12 cellular contexts compared by ENCODE assay signal in the genomic region with DNA sequence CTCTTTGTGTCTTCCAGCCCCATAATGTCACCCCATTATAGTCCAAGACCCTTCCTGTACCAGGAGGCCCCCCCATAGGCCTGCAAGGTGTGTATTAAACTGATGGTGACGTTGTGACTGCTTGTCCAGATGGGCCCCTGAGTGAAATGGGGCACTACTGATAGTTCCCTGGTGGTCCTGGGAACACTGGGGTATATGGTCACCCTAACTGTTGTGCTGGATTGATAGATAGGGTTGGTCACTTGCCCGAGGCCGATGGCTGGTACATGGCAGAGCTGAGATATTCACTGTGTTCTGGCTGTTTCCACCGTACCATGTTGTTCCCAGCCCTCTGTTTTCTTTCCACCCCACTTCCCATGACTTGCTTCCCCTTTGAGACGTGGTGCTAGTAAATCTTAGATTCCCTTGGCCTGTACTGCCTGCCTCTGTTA. TPM values are rescaled to one million over a fixed set of nuclear protein-coding genes. Genes with fewer than 3 reads are reported as not detected.
DNase-seq lines count a peak whose midpoint lies in the region; ATAC-seq, FAIRE-seq and TF ChIP-seq lines count a peak whose summit lies in the region.
"Had no signal": no experiment of that assay in that cellular context is flagged by ENCODE, and none has a peak within 500 bp of the region (broad histone marks: within the 10 kb centered on the region; RNA-seq: fewer than 3 reads in every experiment).

No MANE protein-coding gene starts in this region.

- no peak overlapping the region for H3K4ac ChIP-seq in H1 (replicated peaks; ENCODE audit: insufficient read length, low read depth, low read length)

- no peak for TF ChIP-seq EP300 in H1 (IDR thresholded peaks at IDR 0.05; ENCODE audit: borderline replicate concordance in 1 of 2, low read depth in 2 of 2, low read length in 2 of 2)

- peak; percentile 13 to 38; a peak in 2 of 3 replicates for TF ChIP-seq POLR2A in H1 (IDR thresholded peaks at IDR 0.05; ENCODE audit: control extremely low read depth in 1 of 2, low read depth in 2 of 2, low read length in 2 of 2)

- H2BK20ac ChIP-seq in H1 (ENCODE audit: low read length): no peak overlapping the region

- H4K20me1 ChIP-seq in H1 (replicated peaks in 1 of 2; ENCODE audit: control insufficient read depth in 1 of 2, insufficient read depth in 2 of 2, low read length in 2 of 2) (peaks cover 2 to 19% of the 10 kb centered on the region in 2 experiments), GM23338 (replicated peaks; ENCODE audit: insufficient read depth) (peaks cover 7% of the 10 kb centered on the region)

- no peak overlapping the region for H2BK12ac ChIP-seq in H1 (ENCODE audit: low read depth, low read length)

- H3K14ac ChIP-seq in H1 (ENCODE audit: insufficient read length): no peak overlapping the region

- no peak overlapping the region for H3K4me3 Mint-ChIP-seq in activated naive CD4-positive, alpha-beta T cell treated with anti-CD3 and anti-CD28 coated beads for 36 hours
- no peak overlapping the region for H3K4me3 Mint-ChIP-seq in GM23338
- H3K4me3 Mint-ChIP-seq: effector memory CD8-positive, alpha-beta T cell; T-cell had no signal

- H2AK5ac ChIP-seq in H1 (ENCODE audit: low read depth, low read length): 0 out of 2 replicates have a peak overlapping the region, but pooled peaks have one; percentile 42

- H3K9me3 Mint-ChIP-seq in activated naive CD4-positive, alpha-beta T cell treated with anti-CD3 and anti-CD28 coated beads for 36 hours: no peaks in the 10 kb centered on the region
- H3K9me3 Mint-ChIP-seq in GM23338: no peaks in the 10 kb centered on the region
- H3K9me3 Mint-ChIP-seq: effector memory CD8-positive, alpha-beta T cell; T-cell had no signal

- H3K79me2 ChIP-seq in H1 (ENCODE audit: control insufficient read depth in 1 of 2, insufficient read depth in 2 of 2, low read length in 2 of 2): no peaks in the 10 kb centered on the region
- no peaks in the 10 kb centered on the region for H3K79me2 ChIP-seq in GM23338 (replicated peaks; ENCODE audit: insufficient read depth)

- H4K5ac ChIP-seq in H1 (ENCODE audit: insufficient read length, low read depth, low read length): no peak overlapping the region

- no peak for TF ChIP-seq CTCF in H1 (IDR thresholded peaks at IDR 0.05; ENCODE audit: control extremely low read depth in 1 of 3, insufficient read depth in 1 of 3, low read depth in 1 of 3, low read length in 3 of 3)
- TF ChIP-seq CTCF in GM23338 (conservative IDR thresholded peaks at IDR 0.05; ENCODE audit: low read depth in 2 of 2): no peak

- H3K27ac Mint-ChIP-seq in activated naive CD4-positive, alpha-beta T cell treated with anti-CD3 and anti-CD28 coated beads for 36 hours: peak overlapping the region; percentile 4
- no peak overlapping the region for H3K27ac Mint-ChIP-seq in GM23338

- peaks cover 22% of the 10 kb centered on the region for H3K36me3 Mint-ChIP-seq in activated naive CD4-positive, alpha-beta T cell treated with anti-CD3 and anti-CD28 coated beads for 36 hours (ENCODE audit: low read depth)
- H3K36me3 Mint-ChIP-seq in GM23338 (ENCODE audit: low read depth): peaks cover 62% of the 10 kb centered on the region

- H3K9me3 ChIP-seq in H1 (ENCODE audit: insufficient read depth in 2 of 2, low read depth in 1 of 2, low read length in 1 of 2): no peaks in the 10 kb centered on the region
- H3K9me3 ChIP-seq: heart right ventricle, suprapubic skin had no signal

- POLR2A ChIA-PET in H1 (lab: Charles Lee; ENCODE audit: partially characterized antibody): interaction anchor here (1.0 to 2.1 kb wide), 4 partner anchors 38 to 46 kb away, joined by 3 to 4 read pairs (median 4); partner anchors contain the start of genes DNAJC7 and ODAD4

- intact Hi-C loops in activated naive CD4-positive, alpha-beta T cell treated with anti-CD3 and anti-CD28 coated beads for 36 hours (cut with micrococcal nuclease): no loop called here

- no peak overlapping the region for H2BK120ac ChIP-seq in H1 (replicated peaks; ENCODE audit: low read depth, low read length)

- H3K27me3 ChIP-seq in H1 (replicated peaks in 1 of 4; ENCODE audit: control insufficient read depth in 3 of 4, extremely low read depth in 1 of 4, insufficient read depth in 3 of 4, low read length in 3 of 4): no peaks in the 10 kb centered on the region
- no peaks in the 10 kb centered on the region for H3K27me3 ChIP-seq in GM23338 (ENCODE audit: insufficient read depth)
- H3K27me3 ChIP-seq: heart right ventricle, suprapubic skin had no signal

- H3K4me1 Mint-ChIP-seq in activated naive CD4-positive, alpha-beta T cell treated with anti-CD3 and anti-CD28 coated beads for 36 hours (ENCODE audit: low read depth): peaks cover 33% of the 10 kb centered on the region
- H3K4me1 Mint-ChIP-seq in GM23338: peaks cover 6% of the 10 kb centered on the region

- TF ChIP-seq RAD21 in H1 (IDR thresholded peaks at IDR 0.05 in 1 of 2, conservative IDR thresholded peaks at IDR 0.05 in 1 of 2; ENCODE audit: low read depth in 2 of 2, low read length in 2 of 2): no peak

- H3K9ac ChIP-seq in H1 (replicated peaks in 1 of 4; ENCODE audit: extremely low read depth in 1 of 4, low read depth in 3 of 4, low read length in 3 of 4): no peak overlapping the region

- no peak for DNase-seq in activated naive CD4-positive, alpha-beta T cell treated with anti-CD3 and anti-CD28 coated beads for 36 hours
- DNase-seq in activated naive CD4-positive, alpha-beta T cell treated with anti-CD3 and anti-CD28 coated beads, Interleukin-2, amount 50 U/mL, for 16 hours: no peak
- DNase-seq in H1 (ENCODE audit: low read depth in 1 of 2, low spot score in 2 of 2): no peak
- DNase-seq in NCI-H345 treated with DMSO at 0.1 percent for 48 hours (lab: John Stamatoyannopoulos, UW; ENCODE audit: unreplicated experiment): no peak
- no peak for DNase-seq in GM23338 (ENCODE audit: low spot score)
- DNase-seq: effector memory CD8-positive, alpha-beta T cell; heart right ventricle; PC-3; stimulated activated CD4-positive, alpha-beta T cell treated with anti-CD3 and anti-CD28 coated beads, Interleukin-4, amount 100 ng/mL, for 4 hours; T-cell had no signal

- peaks cover 7% of the 10 kb centered on the region; the same call in 1 of the 2 replicates for H3K23me2 ChIP-seq in H1 (ENCODE audit: low read depth, low read length)

- H3F3A ChIP-seq in GM23338 (replicated peaks; ENCODE audit: low read depth): peaks cover 23% of the 10 kb centered on the region

- H3K79me1 ChIP-seq in H1 (ENCODE audit: low read depth, low read length): peaks cover 3% of the 10 kb centered on the region; the same call in 1 of the 2 replicates

- WGBS in H1 (ENCODE audit: extremely low coverage in 1 of 2, insufficient coverage in 1 of 2, insufficient read length in 1 of 2, insufficient replicate concordance in 2 of 2, low coverage in 1 of 2, low lambda C conversion rate in 2 of 2, missing lambda C conversion rate in 1 of 2), 2 experiments: 91% methylated on average over 5 of the region's 5 CpGs; no CpG with 5 or more reads in 1 of the 2 experiments

- no peaks in the 10 kb centered on the region for H3K9me2 ChIP-seq in GM23338 (ENCODE audit: insufficient read depth)

- H3K27me3 Mint-ChIP-seq in activated naive CD4-positive, alpha-beta T cell treated with anti-CD3 and anti-CD28 coated beads for 36 hours (ENCODE audit: low read depth): no peaks in the 10 kb centered on the region
- H3K27me3 Mint-ChIP-seq in GM23338 (ENCODE audit: insufficient read depth, low read depth, poor library complexity): peaks cover 7% of the 10 kb centered on the region
- H3K27me3 Mint-ChIP-seq: effector memory CD8-positive, alpha-beta T cell; T-cell had no signal

- peaks cover 0 to 6% (median 4%) of the 10 kb centered on the region in 4 experiments; a peak in 5 of 7 replicates for H3K4me1 ChIP-seq in H1 (replicated peaks in 1 of 4; ENCODE audit: control insufficient read depth in 3 of 4, insufficient read depth in 4 of 4, low read length in 3 of 4)
- peaks cover 6% of the 10 kb centered on the region; the same call in 1 of the 2 replicates for H3K4me1 ChIP-seq in GM23338 (ENCODE audit: insufficient read depth)

- H4K8ac ChIP-seq in H1 (ENCODE audit: extremely low read depth, insufficient read depth, low read length): peak overlapping the region; percentile 14; the same call in 1 of the 2 replicates

- no peak overlapping the region for H3K27ac ChIP-seq in H1 (ENCODE audit: low read depth, low read length)
- H3K27ac ChIP-seq in temporal lobe (ENCODE audit: low read depth, low read length): peak overlapping the region; percentile 82
- H3K27ac ChIP-seq in GM23338 (ENCODE audit: low read depth): no peak overlapping the region
- H3K27ac ChIP-seq: heart right ventricle, suprapubic skin had no signal

- H2BK5ac ChIP-seq in H1 (ENCODE audit: low read depth, low read length): peak overlapping the region; percentile 66; the same call in 1 of the 2 replicates

- no peak for ATAC-seq in GM23338
- ATAC-seq: effector memory CD8-positive, alpha-beta T cell; heart right ventricle; PC-3; T-cell had no signal

- no peak overlapping the region for H2BK15ac ChIP-seq in H1 (ENCODE audit: low read length)

- no peak overlapping the region for H3K18ac ChIP-seq in H1 (ENCODE audit: extremely low read depth, low read length)

- H3K36me3 ChIP-seq in H1 (ENCODE audit: control insufficient read depth in 2 of 4, insufficient read depth in 4 of 4, low read length in 3 of 4) (peaks cover 16 to 41% (median 38%) of the 10 kb centered on the region in 4 experiments), GM23338 (ENCODE audit: insufficient read depth) (peaks cover 17% of the 10 kb centered on the region; the same call in 1 of the 2 replicates)

- no peak overlapping the region for H3K4me3 ChIP-seq in H1 (ENCODE audit: extremely low read depth in 1 of 4, insufficient read depth in 2 of 4, low read depth in 3 of 4, low read length in 4 of 4)
- H3K4me3 ChIP-seq in GM23338: no peak overlapping the region
- H3K4me3 ChIP-seq: heart right ventricle, suprapubic skin had no signal

- no peak for FAIRE-seq in H1 (lab: Jason Lieb, UNC)

- CTCF ChIA-PET in activated naive CD4-positive, alpha-beta T cell treated with anti-CD3 and anti-CD28 coated beads for 36 hours (lab: Charles Lee): no interaction called here
- CTCF ChIA-PET in H1 (lab: Charles Lee; ENCODE audit: partially characterized antibody): no interaction called here

- H4K91ac ChIP-seq in H1 (replicated peaks; ENCODE audit: insufficient read length, low read length): no peak overlapping the region

- H3K4me2 ChIP-seq in H1 (ENCODE audit: insufficient read depth in 1 of 2, low read depth in 2 of 2, low read length in 2 of 2) (no peak overlapping the region), GM23338 (no peak overlapping the region)

- no peak overlapping the region for H2AFZ ChIP-seq in H1 (ENCODE audit: low read length)
- H2AFZ ChIP-seq in GM23338: no peak overlapping the region

- H3K56ac ChIP-seq in H1 (replicated peaks; ENCODE audit: insufficient read length, low read depth, low read length): no peak overlapping the region

- no peak overlapping the region for H3K23ac ChIP-seq in H1 (ENCODE audit: insufficient read length)

RNA-seq across cellular contexts. Expression of gene CNP, which starts 4.3 kb away (rescaled TPM):
- 10 to 100 TPM; 58.4 to 59.1 TPM for total RNA-seq in activated naive CD4-positive, alpha-beta T cell treated with anti-CD3 and anti-CD28 coated beads for 36 hours
- total RNA-seq in H1 (2021; fragmentation: NEBNext Ultra II Directional; extraction: Animal tissue kit (Norgen Biotek cat#: 25700)): 60.6 and 64.2 TPM in 2 replicates
- polyA plus RNA-seq in H1 (2011; rRNA removed): 21.9 and 43.3 TPM in 2 replicates
- 31.8 TPM for polyA plus RNA-seq in H1 (2011; cell fraction: cytosol; rRNA removed)
- polyA plus RNA-seq in H1 (2011; cell fraction: nucleus; rRNA removed): 43.7 TPM
- 33.1 to 53.1 TPM (median 45.5 TPM) in 4 replicates for polyA plus RNA-seq in H1 (2012, experiment 1 of 2)
- polyA plus RNA-seq in H1 (2012, experiment 2 of 2): 41.2 TPM
- polyA plus RNA-seq in H1 (2013, experiment 1 of 2): 29.7 TPM
- polyA plus RNA-seq in H1 (2013, experiment 2 of 2): 28.7 TPM
- 77.8 and 84.7 TPM in 2 replicates for polyA minus RNA-seq in H1 (2011; rRNA and poly(A)+ RNA removed)
- polyA minus RNA-seq in H1 (2011; cell fraction: cytosol; rRNA and poly(A)+ RNA removed): 41.2 TPM
- polyA minus RNA-seq in H1 (2011; cell fraction: nucleus; rRNA and poly(A)+ RNA removed): 33.4 TPM
- 39.8 TPM for total RNA-seq in temporal lobe
- total RNA-seq in GM23338 (2014; rRNA removed; shearing (Covaris generic)): 40.3 and 47.8 TPM in 2 replicates
- polyA plus RNA-seq in GM23338 (2016; fragmentation: Nextera tagmentation; extraction: Ambion mirVana): 28.3 and 30.8 TPM in 2 replicates

RNA-seq across cellular contexts. Expression of gene ODAD4, which starts 40.5 kb away (rescaled TPM):
- total RNA-seq in activated naive CD4-positive, alpha-beta T cell treated with anti-CD3 and anti-CD28 coated beads for 36 hours: under 1 TPM; 0.55 to 0.79 TPM
- total RNA-seq in H1 (2021; fragmentation: NEBNext Ultra II Directional; extraction: Animal tissue kit (Norgen Biotek cat#: 25700)): 1.3 TPM in 2 replicates
- 0.41 and 0.48 TPM in 2 replicates for polyA plus RNA-seq in H1 (2011; rRNA removed)
- 1.2 TPM for polyA plus RNA-seq in H1 (2011; cell fraction: cytosol; rRNA removed)
- polyA plus RNA-seq in H1 (2011; cell fraction: nucleus; rRNA removed): 1.1 TPM
- 1.3 to 1.6 TPM (median 1.5 TPM) in 4 replicates for polyA plus RNA-seq in H1 (2012, experiment 1 of 2)
- polyA plus RNA-seq in H1 (2012, experiment 2 of 2): 0.42 TPM
- polyA plus RNA-seq in H1 (2013, experiment 1 of 2): 1.1 TPM
- 0.87 TPM for polyA plus RNA-seq in H1 (2013, experiment 2 of 2)
- polyA minus RNA-seq in H1 (2011; rRNA and poly(A)+ RNA removed): 1.5 and 2.0 TPM in 2 replicates
- polyA minus RNA-seq in H1 (2011; cell fraction: cytosol; rRNA and poly(A)+ RNA removed): 0.95 TPM
- polyA minus RNA-seq in H1 (2011; cell fraction: nucleus; rRNA and poly(A)+ RNA removed): 2.6 TPM
- total RNA-seq in temporal lobe: 1.7 TPM
- 0.12 and 1.8 TPM in 2 replicates for total RNA-seq in GM23338 (2014; rRNA removed; shearing (Covaris generic))
- 0.54 and 1.7 TPM in 2 replicates for polyA plus RNA-seq in GM23338 (2016; fragmentation: Nextera tagmentation; extraction: Ambion mirVana)

RNA-seq across cellular contexts. Expression of gene DNAJC7, which starts 46.3 kb away (rescaled TPM):
- 10 to 100 TPM; 74.5 to 76.3 TPM for total RNA-seq in activated naive CD4-positive, alpha-beta T cell treated with anti-CD3 and anti-CD28 coated beads for 36 hours
- total RNA-seq in H1 (2021; fragmentation: NEBNext Ultra II Directional; extraction: Animal tissue kit (Norgen Biotek cat#: 25700)): 129 and 148 TPM in 2 replicates
- 21.6 and 31.0 TPM in 2 replicates for polyA plus RNA-seq in H1 (2011; rRNA removed)
- 45.3 TPM for polyA plus RNA-seq in H1 (2011; cell fraction: cytosol; rRNA removed)
- polyA plus RNA-seq in H1 (2011; cell fraction: nucleus; rRNA removed): 36.9 TPM
- polyA plus RNA-seq in H1 (2012, experiment 1 of 2): 142 to 161 TPM (median 147 TPM) in 4 replicates
- polyA plus RNA-seq in H1 (2012, experiment 2 of 2): 32.5 TPM
- 109 TPM for polyA plus RNA-seq in H1 (2013, experiment 1 of 2)
- 105 TPM for polyA plus RNA-seq in H1 (2013, experiment 2 of 2)
- polyA minus RNA-seq in H1 (2011; rRNA and poly(A)+ RNA removed): 77.7 and 86.8 TPM in 2 replicates
- 44.3 TPM for polyA minus RNA-seq in H1 (2011; cell fraction: cytosol; rRNA and poly(A)+ RNA removed)
- polyA minus RNA-seq in H1 (2011; cell fraction: nucleus; rRNA and poly(A)+ RNA removed): 95.7 TPM
- total RNA-seq in temporal lobe: 63.2 TPM
- total RNA-seq in GM23338 (2014; rRNA removed; shearing (Covaris generic)): 119 and 139 TPM in 2 replicates
- polyA plus RNA-seq in GM23338 (2016; fragmentation: Nextera tagmentation; extraction: Ambion mirVana): 136 and 141 TPM in 2 replicates

RNA-seq across cellular contexts. Expression of gene NKIRAS2, which starts 49.0 kb away (rescaled TPM):
- total RNA-seq in activated naive CD4-positive, alpha-beta T cell treated with anti-CD3 and anti-CD28 coated beads for 36 hours: 10 to 100 TPM; 12.4 to 13.2 TPM
- total RNA-seq in H1 (2021; fragmentation: NEBNext Ultra II Directional; extraction: Animal tissue kit (Norgen Biotek cat#: 25700)): 31.1 and 34.5 TPM in 2 replicates
- polyA plus RNA-seq in H1 (2011; rRNA removed) (51.1 and 59.7 TPM in 2 replicates), GM23338 (2016; fragmentation: Nextera tagmentation; extraction: Ambion mirVana) (31.3 and 31.7 TPM in 2 replicates)
- polyA plus RNA-seq in H1 (2011; cell fraction: cytosol; rRNA removed): 48.5 TPM
- polyA plus RNA-seq in H1 (2011; cell fraction: nucleus; rRNA removed): 37.1 TPM
- polyA plus RNA-seq in H1 (2012, experiment 1 of 2): 32.8 to 37.6 TPM (median 36.5 TPM) in 4 replicates
- polyA plus RNA-seq in H1 (2012, experiment 2 of 2): 31.9 TPM
- 32.6 TPM for polyA plus RNA-seq in H1 (2013, experiment 1 of 2)
- polyA plus RNA-seq in H1 (2013, experiment 2 of 2): 33.2 TPM
- polyA minus RNA-seq in H1 (2011; rRNA and poly(A)+ RNA removed): 32.4 and 37.8 TPM in 2 replicates
- 20.8 TPM for polyA minus RNA-seq in H1 (2011; cell fraction: cytosol; rRNA and poly(A)+ RNA removed)
- 21.5 TPM for polyA minus RNA-seq in H1 (2011; cell fraction: nucleus; rRNA and poly(A)+ RNA removed)
- 31.7 TPM for total RNA-seq in temporal lobe
- total RNA-seq in GM23338 (2014; rRNA removed; shearing (Covaris generic)): 42.5 and 52.9 TPM in 2 replicates

RNA-seq across cellular contexts. Expression of gene ACLY, which starts 52.2 kb away (rescaled TPM):
- total RNA-seq in activated naive CD4-positive, alpha-beta T cell treated with anti-CD3 and anti-CD28 coated beads for 36 hours: 100 to 1,000 TPM; 153 to 161 TPM
- 388 and 393 TPM in 2 replicates for total RNA-seq in H1 (2021; fragmentation: NEBNext Ultra II Directional; extraction: Animal tissue kit (Norgen Biotek cat#: 25700))
- polyA plus RNA-seq in H1 (2011; rRNA removed) (167 and 238 TPM in 2 replicates), GM23338 (2016; fragmentation: Nextera tagmentation; extraction: Ambion mirVana) (119 and 121 TPM in 2 replicates)
- polyA plus RNA-seq in H1 (2011; cell fraction: cytosol; rRNA removed): 218 TPM
- polyA plus RNA-seq in H1 (2011; cell fraction: nucleus; rRNA removed): 329 TPM
- 230 to 256 TPM (median 237 TPM) in 4 replicates for polyA plus RNA-seq in H1 (2012, experiment 1 of 2)
- polyA plus RNA-seq in H1 (2012, experiment 2 of 2): 78.0 TPM
- 179 TPM for polyA plus RNA-seq in H1 (2013, experiment 1 of 2)
- 170 TPM for polyA plus RNA-seq in H1 (2013, experiment 2 of 2)
- 586 and 598 TPM in 2 replicates for polyA minus RNA-seq in H1 (2011; rRNA and poly(A)+ RNA removed)
- 393 TPM for polyA minus RNA-seq in H1 (2011; cell fraction: cytosol; rRNA and poly(A)+ RNA removed)
- polyA minus RNA-seq in H1 (2011; cell fraction: nucleus; rRNA and poly(A)+ RNA removed): 179 TPM
- total RNA-seq in temporal lobe: 106 TPM
- total RNA-seq in GM23338 (2014; rRNA removed; shearing (Covaris generic)): 412 and 439 TPM in 2 replicates
